Comparison of ENCODE assay signal across 13 cellular contexts in the genomic region with DNA sequence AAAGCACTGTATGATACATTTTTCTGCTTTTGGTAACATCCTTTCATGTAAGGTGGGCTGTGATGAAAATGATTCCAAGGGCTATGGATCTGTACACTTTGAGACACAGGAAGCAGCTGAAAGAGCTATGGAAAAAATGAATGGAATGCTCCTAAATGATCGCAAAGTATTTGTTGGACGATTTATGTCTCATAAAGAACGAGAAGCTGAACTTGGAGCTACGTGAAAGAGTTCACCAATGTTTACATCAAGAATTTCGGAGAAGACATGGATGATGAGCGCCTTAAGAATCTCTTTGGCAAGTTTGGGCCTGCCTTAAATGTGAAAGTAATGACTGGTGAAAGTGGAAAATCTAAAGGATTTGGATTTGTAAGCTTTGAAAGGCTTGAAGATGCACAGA. TPM values are rescaled to one million over a fixed set of nuclear protein-coding genes. Genes with fewer than 3 reads are reported as not detected.
DNase-seq lines count a peak whose midpoint lies in the region; ATAC-seq and TF ChIP-seq lines count a peak whose summit lies in the region.
"Had no signal": no experiment of that assay in that cellular context is flagged by ENCODE, and none has a peak within 500 bp of the region (broad histone marks: within the 10 kb centered on the region; RNA-seq: fewer than 3 reads in every experiment).

No MANE protein-coding gene starts in this region.

- BruUV-seq in PC-3 (replicated peaks; lab: Mats Ljungman, UMichigan), result no TSS peak

- H3K9me3 ChIP-seq in left ventricle myocardium inferior (replicated peaks), result peaks cover 25% of the 10 kb centered on the region
- H3K9me3 ChIP-seq in upper lobe of left lung, result no peaks in the 10 kb centered on the region
- H3K9me3 ChIP-seq in neural progenitor cell (ENCODE audit: low read depth), result no peaks in the 10 kb centered on the region
- no peaks in the 10 kb centered on the region for H3K9me3 ChIP-seq in T-helper 17 cell (ENCODE audit: control insufficient read depth, low read length, poor library complexity, severe bottlenecking)
- H3K9me3 ChIP-seq in PC-3 (ENCODE audit: low read length), result 0 out of 2 replicates have a peak, but pooled peaks cover 5% of the 10 kb centered on the region

- 61% methylated on average over 6 of the region's 6 CpGs for WGBS in upper lobe of left lung, 2 donors

- TF ChIP-seq POLR2A in upper lobe of left lung (IDR thresholded peaks at IDR 0.05), result no peak

- POLR2A ChIA-PET in PC-3 (lab: Charles Lee; ENCODE audit: unreplicated experiment), result no interaction called here

- no peak for TF ChIP-seq CTCF in left ventricle myocardium inferior (IDR thresholded peaks at IDR 0.05; ENCODE audit: borderline replicate concordance)
- TF ChIP-seq CTCF in dorsolateral prefrontal cortex (IDR thresholded peaks at IDR 0.05 in 54 of 56, conservative IDR thresholded peaks at IDR 0.05 in 2 of 56; ENCODE audit: low read depth in 1 of 56, partially characterized antibody in 56 of 56), result no peak
- no peak for TF ChIP-seq CTCF in mesothelial cell of epicardium (IDR thresholded peaks at IDR 0.05; ENCODE audit: unreplicated experiment)
- TF ChIP-seq CTCF in upper lobe of left lung (IDR thresholded peaks at IDR 0.05), result no peak
- TF ChIP-seq CTCF in neural progenitor cell (IDR thresholded peaks at IDR 0.05), result no peak
- no peak for TF ChIP-seq CTCF in PC-3 (conservative IDR thresholded peaks at IDR 0.05; ENCODE audit: low read depth, low read length)

- ATAC-seq in left cardiac atrium (no peak), upper lobe of left lung (ENCODE audit: low FRiP score in 2 of 2) (no peak), T-helper 17 cell (no peak), PC-3 (no peak)
- ATAC-seq: K562 had no signal

- peaks cover 35% of the 10 kb centered on the region for H3K9me3 Mint-ChIP-seq in mesothelial cell of epicardium
- peaks cover 10% of the 10 kb centered on the region for H3K9me3 Mint-ChIP-seq in neural progenitor cell

- H3K79me2 ChIP-seq in neural progenitor cell (ENCODE audit: low read depth) (no peaks in the 10 kb centered on the region), PC-3 (ENCODE audit: low read length) (no peaks in the 10 kb centered on the region)
- H3K79me2 ChIP-seq: hepatocyte had no signal

- H3K4me1 Mint-ChIP-seq in mesothelial cell of epicardium (peaks cover 7% of the 10 kb centered on the region), neural progenitor cell (no peaks in the 10 kb centered on the region), T-helper 17 cell (peaks cover 5% of the 10 kb centered on the region)

- peak overlapping the region; percentile 77 for H3K27ac Mint-ChIP-seq in mesothelial cell of epicardium
- H3K27ac Mint-ChIP-seq in neural progenitor cell, result no peak overlapping the region
- H3K27ac Mint-ChIP-seq in T-helper 17 cell, result no peak overlapping the region
- H3K27ac Mint-ChIP-seq: activated T-cell treated with anti-CD3 and anti-CD28 coated beads, Interleukin-2, amount 50 U/mL, for 72 hours had no signal

- no peaks in the 10 kb centered on the region for H3F3A ChIP-seq in neural progenitor cell (ENCODE audit: low read depth)
- H3F3A ChIP-seq in PC-3 (ENCODE audit: low read length, unreplicated experiment), result no peaks in the 10 kb centered on the region

- intact Hi-C loops in left ventricle myocardium inferior (cut with micrococcal nuclease) (no loop called here), left cardiac atrium (cut with DNase I) (loop anchor here in 1 of 2 donors (5.0 kb wide), 1 partner anchor 435 kb away; no protein-coding TSS in a partner anchor), dorsolateral prefrontal cortex (cut with DNase I) (no loop called here), PC-3 (cut with micrococcal nuclease) (no loop called here)

- peaks cover 28% of the 10 kb centered on the region for H3K27me3 ChIP-seq in left ventricle myocardium inferior (ENCODE audit: low read depth)
- peaks cover 0 to 10% (median 0%) of the 10 kb centered on the region in 45 donors for H3K27me3 ChIP-seq in dorsolateral prefrontal cortex
- H3K27me3 ChIP-seq in upper lobe of left lung, result no peaks in the 10 kb centered on the region
- H3K27me3 ChIP-seq in neural progenitor cell, result no peaks in the 10 kb centered on the region
- no peaks in the 10 kb centered on the region for H3K27me3 ChIP-seq in PC-3 (ENCODE audit: low read length)
- H3K27me3 ChIP-seq: hepatocyte had no signal

- H3K9ac ChIP-seq in neural progenitor cell (no peak overlapping the region), PC-3 (ENCODE audit: low read length) (no peak overlapping the region)

- H2AFZ ChIP-seq in neural progenitor cell (replicated peaks) (no peak overlapping the region), PC-3 (ENCODE audit: low read length) (no peak overlapping the region)
- H2AFZ ChIP-seq: hepatocyte had no signal

- peaks cover 2% of the 10 kb centered on the region for H3K27me3 Mint-ChIP-seq in mesothelial cell of epicardium (ENCODE audit: low read depth)
- H3K27me3 Mint-ChIP-seq in neural progenitor cell (ENCODE audit: insufficient read depth, low read depth), result peaks cover 4% of the 10 kb centered on the region
- peaks cover 26% of the 10 kb centered on the region for H3K27me3 Mint-ChIP-seq in T-helper 17 cell

- H3K36me3 ChIP-seq in left ventricle myocardium inferior (no peaks in the 10 kb centered on the region), upper lobe of left lung (no peaks in the 10 kb centered on the region), neural progenitor cell (no peaks in the 10 kb centered on the region), PC-3 (ENCODE audit: low read depth, low read length) (no peaks in the 10 kb centered on the region)

- TF ChIP-seq EP300 in upper lobe of left lung (IDR thresholded peaks at IDR 0.05), result no peak

- no peak for DNase-seq in left ventricle myocardium inferior
- no peak for DNase-seq in left cardiac atrium
- DNase-seq in dorsolateral prefrontal cortex, result no peak
- no peak for DNase-seq in mesothelial cell of epicardium (ENCODE audit: low spot score in 2 of 2, unreplicated experiment in 2 of 2)
- DNase-seq in upper lobe of left lung, result no peak
- DNase-seq in neural progenitor cell (ENCODE audit: low spot score), result no peak
- no peak for DNase-seq in T-helper 17 cell
- no peak for DNase-seq in PC-3
- DNase-seq: GDM1; stimulated activated CD8-positive, alpha-beta memory T cell treated with anti-CD3 and anti-CD28 coated beads, Interleukin-4, amount 100 ng/mL, for 48 hours had no signal

- peak overlapping the region; percentile 64 for H3K4me3 ChIP-seq in left ventricle myocardium inferior
- peak overlapping the region in 57 of 59 donors; percentile 13 to 68 (median 51) for H3K4me3 ChIP-seq in dorsolateral prefrontal cortex
- H3K4me3 ChIP-seq in upper lobe of left lung, result peak overlapping the region in 3 of 4 donors; percentile 19 to 43 (median 42)
- no peak overlapping the region for H3K4me3 ChIP-seq in neural progenitor cell
- H3K4me3 ChIP-seq in PC-3 (ENCODE audit: low read length), result no peak overlapping the region
- H3K4me3 ChIP-seq: hepatocyte, K562 had no signal

- H3K27ac ChIP-seq in left ventricle myocardium inferior (replicated peaks), result no peak overlapping the region
- no peak overlapping the region for H3K27ac ChIP-seq in dorsolateral prefrontal cortex
- no peak overlapping the region for H3K27ac ChIP-seq in upper lobe of left lung
- no peak overlapping the region for H3K27ac ChIP-seq in neural progenitor cell
- no peak overlapping the region for H3K27ac ChIP-seq in PC-3 (ENCODE audit: low read length)
- H3K27ac ChIP-seq: hepatocyte had no signal

- no peaks in the 10 kb centered on the region for H4K20me1 ChIP-seq in neural progenitor cell (ENCODE audit: low read depth)
- no peaks in the 10 kb centered on the region for H4K20me1 ChIP-seq in PC-3 (ENCODE audit: low read length)

- H3K4me1 ChIP-seq in left ventricle myocardium inferior (peaks cover 6% of the 10 kb centered on the region), upper lobe of left lung (peaks cover 0 to 7% (median 2%) of the 10 kb centered on the region in 4 donors), neural progenitor cell (no peaks in the 10 kb centered on the region), PC-3 (ENCODE audit: insufficient read depth, low read length) (no peaks in the 10 kb centered on the region)

- H3K9me2 ChIP-seq in PC-3 (replicated peaks; ENCODE audit: low read length), result no peaks in the 10 kb centered on the region

- H3K4me3 Mint-ChIP-seq in mesothelial cell of epicardium (no peak overlapping the region), neural progenitor cell (no peak overlapping the region), T-helper 17 cell (no peak overlapping the region)

- CTCF ChIA-PET in PC-3 (lab: Charles Lee), result interaction anchor here (0.6 kb wide), 1 partner anchor 857 kb away, joined by 9 read pairs; no protein-coding TSS in a partner anchor

- H3K4me2 ChIP-seq in neural progenitor cell, result no peak overlapping the region
- H3K4me2 ChIP-seq in PC-3 (ENCODE audit: low read length), result no peak overlapping the region
- H3K4me2 ChIP-seq: hepatocyte had no signal

- H3K36me3 Mint-ChIP-seq in mesothelial cell of epicardium (peaks cover 9% of the 10 kb centered on the region), neural progenitor cell (peaks cover 2% of the 10 kb centered on the region), T-helper 17 cell (ENCODE audit: low read depth) (peaks cover 2% of the 10 kb centered on the region)

RNA-seq across cellular contexts. Expression of a gene that starts 22.1 kb away (rescaled TPM):
- total RNA-seq in left ventricle myocardium inferior (2.3 TPM), left cardiac atrium (1 to 10 TPM; 4.3 to 5.5 TPM), dorsolateral prefrontal cortex (10 to 100 TPM in 107 of 120 experiments, 1 to 10 TPM in 13; 7.6 to 25.7 (median 12.9) TPM), mesothelial cell of epicardium (9.6 to 9.7 TPM (median 9.7 TPM) in 3 replicates), upper lobe of left lung (10 to 100 TPM in 3 of 6 donors, 1 to 10 TPM in 3; 4.7 to 36.7 (median 14.0) TPM), neural progenitor cell (ENCODE audit: low replicate concordance) (1.5 and 3.0 TPM in 2 replicates), T-helper 17 cell (under 1 TPM; 0.05 to 0.13 TPM), PC-3 (2014; rRNA removed) (7.5 and 11.0 TPM in 2 replicates)

RNA-seq across cellular contexts. Expression of a gene that starts 42.6 kb away (rescaled TPM):
- total RNA-seq in left ventricle myocardium inferior, result 16.7 TPM
- total RNA-seq in left cardiac atrium, result 10 to 100 TPM; 14.1 to 15.2 TPM
- total RNA-seq in dorsolateral prefrontal cortex, result 10 to 100 TPM in 97 of 120 experiments, 1 to 10 TPM in 23; 6.8 to 17.8 (median 12.2) TPM
- 20.6 to 22.7 TPM (median 21.0 TPM) in 3 replicates for total RNA-seq in mesothelial cell of epicardium
- total RNA-seq in upper lobe of left lung, result 10 to 100 TPM in 5 of 6 donors, 1 to 10 TPM in 1; 5.2 to 15.4 (median 12.6) TPM
- total RNA-seq in neural progenitor cell (ENCODE audit: low replicate concordance), result 9.4 and 10.8 TPM in 2 replicates
- total RNA-seq in T-helper 17 cell, result 1 to 10 TPM; 7.9 to 9.0 TPM
- 12.7 and 23.8 TPM in 2 replicates for total RNA-seq in PC-3 (2014; rRNA removed)

Comparison
In these comparisons a context has a peak if more than half of its experiments do, and no peak if none do; other contexts are left out.
1. H3K4me3 ChIP-seq: peak in left ventricle myocardium inferior (single experiment), dorsolateral prefrontal cortex (57 of 59) and upper lobe of left lung (3 of 4); none in neural progenitor cell (single experiment) and PC-3 (single experiment).